In the genomic region with DNA sequence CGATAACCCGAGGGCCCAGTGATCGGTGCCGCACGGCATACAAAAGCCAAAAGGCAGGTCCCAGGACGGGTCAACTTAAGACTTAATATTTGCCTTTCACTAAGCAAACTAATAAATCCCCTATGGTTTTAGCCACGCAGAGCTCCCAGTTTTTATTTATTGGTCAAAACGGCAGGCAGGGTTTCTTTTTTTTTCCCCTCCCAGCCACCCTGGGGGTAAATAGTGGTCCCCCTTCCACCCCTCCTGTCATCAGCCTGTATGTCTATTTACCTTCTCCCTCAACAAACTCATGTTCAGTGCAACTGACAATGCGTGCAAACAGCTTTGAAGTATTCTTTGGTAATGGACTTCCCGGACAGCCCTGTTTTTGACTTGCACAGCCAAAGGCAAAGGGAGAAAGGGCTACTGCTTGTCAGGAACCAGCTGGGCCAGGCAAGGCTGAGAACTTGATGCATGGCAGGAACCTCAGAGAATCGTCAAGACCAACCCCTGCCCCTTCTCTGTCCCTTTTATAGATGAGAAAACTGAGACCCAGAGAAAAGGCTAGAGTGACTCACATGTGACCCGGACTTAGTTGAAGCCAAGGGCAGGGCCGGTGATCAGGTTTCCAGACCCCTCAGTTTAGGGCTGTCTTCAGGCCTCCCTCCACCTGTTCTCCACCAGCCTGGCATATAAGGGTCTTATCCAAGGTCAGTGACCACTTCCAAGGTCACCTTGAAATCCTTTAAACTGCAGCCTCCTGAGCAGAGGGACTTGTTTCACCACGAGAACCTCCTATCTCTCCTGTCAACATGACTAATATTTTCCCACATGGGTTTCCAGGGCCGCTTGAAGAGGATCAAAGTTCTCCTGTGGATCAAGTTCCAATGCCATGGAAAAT, we compare ENCODE assay signal across 1 cellular context.
A peak's percentile ranks its signal among the peaks of the same experiment; 100 is the strongest.
TF ChIP-seq lines count a peak whose summit lies in the region.

No MANE protein-coding gene starts in this region.

TF ChIP-seq in HepG2, 621 proteins besides CTCF, POLR2A, EP300 and RAD21 (continued from another document and continues in another):
- TF ChIP-seq, protein P1, sequence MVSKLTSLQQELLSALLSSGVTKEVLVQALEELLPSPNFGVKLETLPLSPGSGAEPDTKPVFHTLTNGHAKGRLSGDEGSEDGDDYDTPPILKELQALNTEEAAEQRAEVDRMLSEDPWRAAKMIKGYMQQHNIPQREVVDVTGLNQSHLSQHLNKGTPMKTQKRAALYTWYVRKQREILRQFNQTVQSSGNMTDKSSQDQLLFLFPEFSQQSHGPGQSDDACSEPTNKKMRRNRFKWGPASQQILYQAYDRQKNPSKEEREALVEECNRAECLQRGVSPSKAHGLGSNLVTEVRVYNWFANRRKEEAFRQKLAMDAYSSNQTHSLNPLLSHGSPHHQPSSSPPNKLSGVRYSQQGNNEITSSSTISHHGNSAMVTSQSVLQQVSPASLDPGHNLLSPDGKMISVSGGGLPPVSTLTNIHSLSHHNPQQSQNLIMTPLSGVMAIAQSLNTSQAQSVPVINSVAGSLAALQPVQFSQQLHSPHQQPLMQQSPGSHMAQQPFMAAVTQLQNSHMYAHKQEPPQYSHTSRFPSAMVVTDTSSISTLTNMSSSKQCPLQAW (CRISPR knock-in tag; IDR thresholded peaks at IDR 0.05): peak; percentile 92
- TF ChIP-seq HNRNPLL (IDR thresholded peaks at IDR 0.05; ENCODE audit: low read depth, low read length, poor library complexity, severe bottlenecking) (no peak), RELA (CRISPR knock-in tag; IDR thresholded peaks at IDR 0.05) (peak; percentile 93), PPARG (CRISPR knock-in tag; conservative IDR thresholded peaks at IDR 0.05) (peak; percentile 92), ZNF543 (CRISPR knock-in tag; IDR thresholded peaks at IDR 0.05) (peak; percentile 78), ZNF468 (CRISPR knock-in tag; IDR thresholded peaks at IDR 0.05) (no peak), RFX3 (CRISPR knock-in tag; IDR thresholded peaks at IDR 0.05) (0 out of 2 replicates have a peak, but pooled peaks have one; percentile 58), PCBP1 (IDR thresholded peaks at IDR 0.05; ENCODE audit: borderline replicate concordance, low read depth, low read length) (no peak), KLF11 (CRISPR knock-in tag; IDR thresholded peaks at IDR 0.05) (peak; percentile 71), NFKB2 (CRISPR knock-in tag; IDR thresholded peaks at IDR 0.05; ENCODE audit: borderline replicate concordance) (no peak; the same call in none of the 2 replicates), TBX3 (IDR thresholded peaks at IDR 0.05; ENCODE audit: borderline replicate concordance) (peak; percentile 97), ATRX (CRISPR knock-in tag; IDR thresholded peaks at IDR 0.05; ENCODE audit: borderline replicate concordance) (no peak), SAFB2 (CRISPR knock-in tag; IDR thresholded peaks at IDR 0.05; ENCODE audit: borderline replicate concordance, low read depth) (no peak), ZFP36L1 (CRISPR knock-in tag; IDR thresholded peaks at IDR 0.05) (peak; percentile 71; the same call in 1 of the 2 replicates), ZNF563 (CRISPR knock-in tag; IDR thresholded peaks at IDR 0.05) (no peak), KLF13 (CRISPR knock-in tag; IDR thresholded peaks at IDR 0.05) (no peak), IRF2 (CRISPR knock-in tag; IDR thresholded peaks at IDR 0.05) (peak; percentile 52; the same call in 1 of the 2 replicates), ARID2 (CRISPR knock-in tag; IDR thresholded peaks at IDR 0.05; ENCODE audit: borderline replicate concordance) (no peak; the same call in 1 of the 2 replicates), SRF (IDR thresholded peaks at IDR 0.05; ENCODE audit: low read depth, low read length) (peak; percentile 44; the same call in 1 of the 2 replicates), CCDC6 (CRISPR knock-in tag; IDR thresholded peaks at IDR 0.05) (peak; percentile 63; the same call in 1 of the 2 replicates), ZFYVE20 (CRISPR knock-in tag; IDR thresholded peaks at IDR 0.05; ENCODE audit: borderline replicate concordance, low read depth) (no peak), SMAD1 (CRISPR knock-in tag; IDR thresholded peaks at IDR 0.05; ENCODE audit: borderline replicate concordance, low read depth) (no peak), ZNF746 (CRISPR knock-in tag; IDR thresholded peaks at IDR 0.05) (peak; percentile 96), ZMAT3 (CRISPR knock-in tag; conservative IDR thresholded peaks at IDR 0.05) (peak; percentile 92), SNAPC2 (CRISPR knock-in tag; IDR thresholded peaks at IDR 0.05) (no peak; the same call in 1 of the 2 replicates), HNRNPK (IDR thresholded peaks at IDR 0.05; ENCODE audit: low read depth, low read length, poor library complexity, severe bottlenecking) (peak; percentile 76), ZNF839 (CRISPR knock-in tag; IDR thresholded peaks at IDR 0.05; ENCODE audit: borderline replicate concordance) (no peak), RCOR2 (CRISPR knock-in tag; IDR thresholded peaks at IDR 0.05) (peak; percentile 75), GTF3A (CRISPR knock-in tag; conservative IDR thresholded peaks at IDR 0.05) (no peak), ZNF530 (CRISPR knock-in tag; IDR thresholded peaks at IDR 0.05; ENCODE audit: low read depth) (0 out of 2 replicates have a peak, but pooled peaks have one; percentile 63), RAD51 (IDR thresholded peaks at IDR 0.05; ENCODE audit: borderline replicate concordance) (no peak), SRY (CRISPR knock-in tag; IDR thresholded peaks at IDR 0.05) (no peak; the same call in 1 of the 2 replicates), STAT5B (CRISPR knock-in tag; IDR thresholded peaks at IDR 0.05) (peak; percentile 80; the same call in 1 of the 2 replicates)
- TF ChIP-seq, protein P2, sequence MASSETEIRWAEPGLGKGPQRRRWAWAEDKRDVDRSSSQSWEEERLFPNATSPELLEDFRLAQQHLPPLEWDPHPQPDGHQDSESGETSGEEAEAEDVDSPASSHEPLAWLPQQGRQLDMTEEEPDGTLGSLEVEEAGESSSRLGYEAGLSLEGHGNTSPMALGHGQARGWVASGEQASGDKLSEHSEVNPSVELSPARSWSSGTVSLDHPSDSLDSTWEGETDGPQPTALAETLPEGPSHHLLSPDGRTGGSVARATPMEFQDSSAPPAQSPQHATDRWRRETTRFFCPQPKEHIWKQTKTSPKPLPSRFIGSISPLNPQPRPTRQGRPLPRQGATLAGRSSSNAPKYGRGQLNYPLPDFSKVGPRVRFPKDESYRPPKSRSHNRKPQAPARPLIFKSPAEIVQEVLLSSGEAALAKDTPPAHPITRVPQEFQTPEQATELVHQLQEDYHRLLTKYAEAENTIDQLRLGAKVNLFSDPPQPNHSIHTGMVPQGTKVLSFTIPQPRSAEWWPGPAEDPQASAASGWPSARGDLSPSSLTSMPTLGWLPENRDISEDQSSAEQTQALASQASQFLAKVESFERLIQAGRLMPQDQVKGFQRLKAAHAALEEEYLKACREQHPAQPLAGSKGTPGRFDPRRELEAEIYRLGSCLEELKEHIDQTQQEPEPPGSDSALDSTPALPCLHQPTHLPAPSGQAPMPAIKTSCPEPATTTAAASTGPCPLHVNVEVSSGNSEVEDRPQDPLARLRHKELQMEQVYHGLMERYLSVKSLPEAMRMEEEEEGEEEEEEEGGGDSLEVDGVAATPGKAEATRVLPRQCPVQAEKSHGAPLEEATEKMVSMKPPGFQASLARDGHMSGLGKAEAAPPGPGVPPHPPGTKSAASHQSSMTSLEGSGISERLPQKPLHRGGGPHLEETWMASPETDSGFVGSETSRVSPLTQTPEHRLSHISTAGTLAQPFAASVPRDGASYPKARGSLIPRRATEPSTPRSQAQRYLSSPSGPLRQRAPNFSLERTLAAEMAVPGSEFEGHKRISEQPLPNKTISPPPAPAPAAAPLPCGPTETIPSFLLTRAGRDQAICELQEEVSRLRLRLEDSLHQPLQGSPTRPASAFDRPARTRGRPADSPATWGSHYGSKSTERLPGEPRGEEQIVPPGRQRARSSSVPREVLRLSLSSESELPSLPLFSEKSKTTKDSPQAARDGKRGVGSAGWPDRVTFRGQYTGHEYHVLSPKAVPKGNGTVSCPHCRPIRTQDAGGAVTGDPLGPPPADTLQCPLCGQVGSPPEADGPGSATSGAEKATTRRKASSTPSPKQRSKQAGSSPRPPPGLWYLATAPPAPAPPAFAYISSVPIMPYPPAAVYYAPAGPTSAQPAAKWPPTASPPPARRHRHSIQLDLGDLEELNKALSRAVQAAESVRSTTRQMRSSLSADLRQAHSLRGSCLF (CRISPR knock-in tag; IDR thresholded peaks at IDR 0.05; ENCODE audit: borderline replicate concordance): no peak
- TF ChIP-seq, protein P3, sequence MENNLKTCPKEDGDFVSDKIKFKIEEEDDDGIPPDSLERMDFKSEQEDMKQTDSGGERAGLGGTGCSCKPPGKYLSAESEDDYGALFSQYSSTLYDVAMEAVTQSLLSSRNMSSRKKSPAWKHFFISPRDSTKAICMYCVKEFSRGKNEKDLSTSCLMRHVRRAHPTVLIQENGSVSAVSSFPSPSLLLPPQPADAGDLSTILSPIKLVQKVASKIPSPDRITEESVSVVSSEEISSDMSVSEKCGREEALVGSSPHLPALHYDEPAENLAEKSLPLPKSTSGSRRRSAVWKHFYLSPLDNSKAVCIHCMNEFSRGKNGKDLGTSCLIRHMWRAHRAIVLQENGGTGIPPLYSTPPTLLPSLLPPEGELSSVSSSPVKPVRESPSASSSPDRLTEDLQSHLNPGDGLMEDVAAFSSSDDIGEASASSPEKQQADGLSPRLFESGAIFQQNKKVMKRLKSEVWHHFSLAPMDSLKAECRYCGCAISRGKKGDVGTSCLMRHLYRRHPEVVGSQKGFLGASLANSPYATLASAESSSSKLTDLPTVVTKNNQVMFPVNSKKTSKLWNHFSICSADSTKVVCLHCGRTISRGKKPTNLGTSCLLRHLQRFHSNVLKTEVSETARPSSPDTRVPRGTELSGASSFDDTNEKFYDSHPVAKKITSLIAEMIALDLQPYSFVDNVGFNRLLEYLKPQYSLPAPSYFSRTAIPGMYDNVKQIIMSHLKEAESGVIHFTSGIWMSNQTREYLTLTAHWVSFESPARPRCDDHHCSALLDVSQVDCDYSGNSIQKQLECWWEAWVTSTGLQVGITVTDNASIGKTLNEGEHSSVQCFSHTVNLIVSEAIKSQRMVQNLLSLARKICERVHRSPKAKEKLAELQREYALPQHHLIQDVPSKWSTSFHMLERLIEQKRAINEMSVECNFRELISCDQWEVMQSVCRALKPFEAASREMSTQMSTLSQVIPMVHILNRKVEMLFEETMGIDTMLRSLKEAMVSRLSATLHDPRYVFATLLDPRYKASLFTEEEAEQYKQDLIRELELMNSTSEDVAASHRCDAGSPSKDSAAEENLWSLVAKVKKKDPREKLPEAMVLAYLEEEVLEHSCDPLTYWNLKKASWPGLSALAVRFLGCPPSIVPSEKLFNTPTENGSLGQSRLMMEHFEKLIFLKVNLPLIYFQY (CRISPR knock-in tag; IDR thresholded peaks at IDR 0.05; ENCODE audit: borderline replicate concordance): peak; percentile 96; the same call in 1 of the 2 replicates
- TF ChIP-seq, protein P4, sequence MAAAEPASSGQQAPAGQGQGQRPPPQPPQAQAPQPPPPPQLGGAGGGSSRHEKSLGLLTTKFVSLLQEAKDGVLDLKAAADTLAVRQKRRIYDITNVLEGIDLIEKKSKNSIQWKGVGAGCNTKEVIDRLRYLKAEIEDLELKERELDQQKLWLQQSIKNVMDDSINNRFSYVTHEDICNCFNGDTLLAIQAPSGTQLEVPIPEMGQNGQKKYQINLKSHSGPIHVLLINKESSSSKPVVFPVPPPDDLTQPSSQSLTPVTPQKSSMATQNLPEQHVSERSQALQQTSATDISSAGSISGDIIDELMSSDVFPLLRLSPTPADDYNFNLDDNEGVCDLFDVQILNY (CRISPR knock-in tag; conservative IDR thresholded peaks at IDR 0.05): peak; percentile 66; the same call in 1 of the 2 replicates
- TF ChIP-seq, protein P5, sequence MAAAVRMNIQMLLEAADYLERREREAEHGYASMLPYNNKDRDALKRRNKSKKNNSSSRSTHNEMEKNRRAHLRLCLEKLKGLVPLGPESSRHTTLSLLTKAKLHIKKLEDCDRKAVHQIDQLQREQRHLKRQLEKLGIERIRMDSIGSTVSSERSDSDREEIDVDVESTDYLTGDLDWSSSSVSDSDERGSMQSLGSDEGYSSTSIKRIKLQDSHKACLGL (CRISPR knock-in tag; IDR thresholded peaks at IDR 0.05): peak; percentile 68; the same call in 1 of the 2 replicates
- TF ChIP-seq, protein P6, sequence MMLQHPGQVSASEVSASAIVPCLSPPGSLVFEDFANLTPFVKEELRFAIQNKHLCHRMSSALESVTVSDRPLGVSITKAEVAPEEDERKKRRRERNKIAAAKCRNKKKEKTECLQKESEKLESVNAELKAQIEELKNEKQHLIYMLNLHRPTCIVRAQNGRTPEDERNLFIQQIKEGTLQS (CRISPR knock-in tag; IDR thresholded peaks at IDR 0.05): peak; percentile 81
- TF ChIP-seq, protein P7, sequence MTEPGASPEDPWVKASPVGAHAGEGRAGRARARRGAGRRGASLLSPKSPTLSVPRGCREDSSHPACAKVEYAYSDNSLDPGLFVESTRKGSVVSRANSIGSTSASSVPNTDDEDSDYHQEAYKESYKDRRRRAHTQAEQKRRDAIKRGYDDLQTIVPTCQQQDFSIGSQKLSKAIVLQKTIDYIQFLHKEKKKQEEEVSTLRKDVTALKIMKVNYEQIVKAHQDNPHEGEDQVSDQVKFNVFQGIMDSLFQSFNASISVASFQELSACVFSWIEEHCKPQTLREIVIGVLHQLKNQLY (CRISPR knock-in tag; IDR thresholded peaks at IDR 0.05): peak; percentile 97
- TF ChIP-seq, protein P8, sequence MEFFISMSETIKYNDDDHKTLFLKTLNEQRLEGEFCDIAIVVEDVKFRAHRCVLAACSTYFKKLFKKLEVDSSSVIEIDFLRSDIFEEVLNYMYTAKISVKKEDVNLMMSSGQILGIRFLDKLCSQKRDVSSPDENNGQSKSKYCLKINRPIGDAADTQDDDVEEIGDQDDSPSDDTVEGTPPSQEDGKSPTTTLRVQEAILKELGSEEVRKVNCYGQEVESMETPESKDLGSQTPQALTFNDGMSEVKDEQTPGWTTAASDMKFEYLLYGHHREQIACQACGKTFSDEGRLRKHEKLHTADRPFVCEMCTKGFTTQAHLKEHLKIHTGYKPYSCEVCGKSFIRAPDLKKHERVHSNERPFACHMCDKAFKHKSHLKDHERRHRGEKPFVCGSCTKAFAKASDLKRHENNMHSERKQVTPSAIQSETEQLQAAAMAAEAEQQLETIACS (CRISPR knock-in tag; IDR thresholded peaks at IDR 0.05): no peak
- TF ChIP-seq, protein P9, sequence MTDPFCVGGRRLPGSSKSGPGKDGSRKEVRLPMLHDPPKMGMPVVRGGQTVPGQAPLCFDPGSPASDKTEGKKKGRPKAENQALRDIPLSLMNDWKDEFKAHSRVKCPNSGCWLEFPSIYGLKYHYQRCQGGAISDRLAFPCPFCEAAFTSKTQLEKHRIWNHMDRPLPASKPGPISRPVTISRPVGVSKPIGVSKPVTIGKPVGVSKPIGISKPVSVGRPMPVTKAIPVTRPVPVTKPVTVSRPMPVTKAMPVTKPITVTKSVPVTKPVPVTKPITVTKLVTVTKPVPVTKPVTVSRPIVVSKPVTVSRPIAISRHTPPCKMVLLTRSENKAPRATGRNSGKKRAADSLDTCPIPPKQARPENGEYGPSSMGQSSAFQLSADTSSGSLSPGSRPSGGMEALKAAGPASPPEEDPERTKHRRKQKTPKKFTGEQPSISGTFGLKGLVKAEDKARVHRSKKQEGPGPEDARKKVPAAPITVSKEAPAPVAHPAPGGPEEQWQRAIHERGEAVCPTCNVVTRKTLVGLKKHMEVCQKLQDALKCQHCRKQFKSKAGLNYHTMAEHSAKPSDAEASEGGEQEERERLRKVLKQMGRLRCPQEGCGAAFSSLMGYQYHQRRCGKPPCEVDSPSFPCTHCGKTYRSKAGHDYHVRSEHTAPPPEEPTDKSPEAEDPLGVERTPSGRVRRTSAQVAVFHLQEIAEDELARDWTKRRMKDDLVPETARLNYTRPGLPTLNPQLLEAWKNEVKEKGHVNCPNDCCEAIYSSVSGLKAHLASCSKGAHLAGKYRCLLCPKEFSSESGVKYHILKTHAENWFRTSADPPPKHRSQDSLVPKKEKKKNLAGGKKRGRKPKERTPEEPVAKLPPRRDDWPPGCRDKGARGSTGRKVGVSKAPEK (CRISPR knock-in tag; IDR thresholded peaks at IDR 0.05; ENCODE audit: borderline replicate concordance): 0 out of 2 replicates have a peak, but pooled peaks have one; percentile 72
